Comparison of ENCODE assay signal across 1 cellular context in the genomic region with DNA sequence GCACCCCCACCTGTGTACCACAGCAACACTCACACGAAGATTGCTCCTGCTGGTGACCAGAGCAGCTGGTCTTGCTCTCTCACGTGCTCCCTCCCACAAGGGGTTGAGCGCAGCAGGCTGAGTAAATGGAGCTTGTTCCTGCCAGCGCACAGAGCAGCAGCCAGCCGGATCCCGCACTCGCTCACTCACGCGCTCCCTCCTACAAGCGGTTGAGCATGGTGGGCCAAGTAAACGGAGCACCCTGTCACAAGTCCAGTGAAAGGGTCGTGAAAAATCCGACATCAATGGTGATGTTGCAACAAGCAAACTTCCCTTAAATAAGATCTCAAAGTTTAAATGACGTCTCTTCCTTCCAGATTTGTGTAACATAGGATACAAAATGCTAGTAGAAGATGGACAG.
TF ChIP-seq lines count a peak whose summit lies in the region.

No MANE protein-coding gene starts in this region.

TF ChIP-seq in H1, 55 proteins besides CTCF, POLR2A, EP300 and RAD21:
- TF ChIP-seq RNF2 (IDR thresholded peaks at IDR 0.05; ENCODE audit: borderline replicate concordance, low read depth, low read length, missing control alignments, poor library complexity, severe bottlenecking): no peak
TF ChIP-seq in H1: peak in this region for 0.
